ENCODE assay signal across 26 cellular contexts in genomic region chr16:58461056-58461455, GRCh38. TPM values are rescaled to one million over a fixed set of nuclear protein-coding genes. Genes with fewer than 3 reads are reported as not detected.
DNase-seq lines count a peak whose midpoint lies in the region; ATAC-seq, FAIRE-seq and TF ChIP-seq lines count a peak whose summit lies in the region.
"Had no signal": no experiment of that assay in that cellular context is flagged by ENCODE, and none has a peak within 500 bp of the region (broad histone marks: within the 10 kb centered on the region; RNA-seq: fewer than 3 reads in every experiment).

No MANE protein-coding gene starts in this region.

- no peak for DNase-seq in heart left ventricle
- no peak for DNase-seq in left cardiac atrium
- DNase-seq in NT2/D1 (ENCODE audit: low read depth, low spot score), result no peak
- peak; percentile 53 for DNase-seq in bronchial epithelial cell (ENCODE audit: low read depth)
- DNase-seq in retina, result peak; percentile 43
- no peak for DNase-seq in lower lobe of right lung
- no peak for DNase-seq in activated CD4-positive, alpha-beta T cell treated with anti-CD3 and anti-CD28 coated beads, Interleukin-2, amount 10 ng/mL, durations not matched to agents 7 days and 5 days
- DNase-seq in NCI-H526 (lab: John Stamatoyannopoulos, UW), result no peak
- DNase-seq: activated CD4-positive, alpha-beta T cell treated with anti-CD3 and anti-CD28 coated beads for 48 hours; activated gamma-delta T cell; activated T-cell treated with anti-CD3 and anti-CD28 coated beads, Interleukin-2, amount 50 U/mL, for 1 hour; AML-193; CD4-positive, alpha-beta T cell; EL; left colon; NCI-H1105; NCI-H2029 treated with DMSO at 0.1 percent for 48 hours; NCI-H526 treated with DMSO at 0.1 percent for 48 hours; psoas muscle had no signal

- H3K27ac ChIP-seq in heart left ventricle, result peak overlapping the region in 11 of 12 donors; percentile 33 to 99 (median 92)
- H3K27ac ChIP-seq in lower lobe of right lung, result no peak overlapping the region
- H3K27ac ChIP-seq: psoas muscle, thoracic aorta, VCaP had no signal

- H3K4me3 Mint-ChIP-seq in activated CD4-positive, alpha-beta T cell treated with anti-CD3 and anti-CD28 coated beads, Interleukin-2, amount 10 ng/mL, durations not matched to agents 7 days and 5 days, result no peak overlapping the region
- H3K4me3 Mint-ChIP-seq: CD4-positive, alpha-beta T cell; GM23338; stimulated activated naive CD8-positive, alpha-beta T cell treated with anti-CD3 and anti-CD28 coated beads, Interleukin-15, Interleukin-2, amounts not matched to agents 100 ng/mL and 50 ng/mL, for 24 hours had no signal

- no peak for TF ChIP-seq CTCF in heart left ventricle (IDR thresholded peaks at IDR 0.05)
- TF ChIP-seq CTCF in bronchial epithelial cell (IDR thresholded peaks at IDR 0.05; ENCODE audit: insufficient read depth, low read length, severe bottlenecking), result no peak
- no peak for TF ChIP-seq CTCF in lower lobe of right lung (IDR thresholded peaks at IDR 0.05)

- peaks cover 39% of the 10 kb centered on the region for H3K27me3 Mint-ChIP-seq in activated CD4-positive, alpha-beta T cell treated with anti-CD3 and anti-CD28 coated beads, Interleukin-2, amount 10 ng/mL, durations not matched to agents 7 days and 5 days

- H3K9ac ChIP-seq in NT2/D1 (ENCODE audit: insufficient read length, low read depth), result peak overlapping the region; percentile 36

- H3K9me3 Mint-ChIP-seq in activated CD4-positive, alpha-beta T cell treated with anti-CD3 and anti-CD28 coated beads, Interleukin-2, amount 10 ng/mL, durations not matched to agents 7 days and 5 days, result no peaks in the 10 kb centered on the region
- H3K9me3 Mint-ChIP-seq: CD4-positive, alpha-beta T cell; GM23338; stimulated activated naive CD8-positive, alpha-beta T cell treated with anti-CD3 and anti-CD28 coated beads, Interleukin-15, Interleukin-2, amounts not matched to agents 100 ng/mL and 50 ng/mL, for 24 hours had no signal

- H3K4me3 ChIP-seq in heart left ventricle (no peak overlapping the region), NT2/D1 (ENCODE audit: insufficient read length, low read depth) (no peak overlapping the region), bronchial epithelial cell (ENCODE audit: low read depth, low read length) (no peak overlapping the region), lower lobe of right lung (no peak overlapping the region)
- H3K4me3 ChIP-seq: GM23338, psoas muscle, thoracic aorta had no signal

- peaks cover 3% of the 10 kb centered on the region for H3K4me1 Mint-ChIP-seq in activated CD4-positive, alpha-beta T cell treated with anti-CD3 and anti-CD28 coated beads, Interleukin-2, amount 10 ng/mL, durations not matched to agents 7 days and 5 days

- POLR2A ChIA-PET in activated CD4-positive, alpha-beta T cell treated with anti-CD3 and anti-CD28 coated beads, Interleukin-2, amount 10 ng/mL, durations not matched to agents 7 days and 5 days (lab: Charles Lee), result no interaction called here

- H3K9me3 ChIP-seq in heart left ventricle, result no peaks in the 10 kb centered on the region
- no peaks in the 10 kb centered on the region for H3K9me3 ChIP-seq in NT2/D1 (ENCODE audit: insufficient read depth, low read length)
- no peaks in the 10 kb centered on the region for H3K9me3 ChIP-seq in lower lobe of right lung
- H3K9me3 ChIP-seq: psoas muscle, thoracic aorta had no signal

- CTCF ChIA-PET in activated CD4-positive, alpha-beta T cell treated with anti-CD3 and anti-CD28 coated beads, Interleukin-2, amount 10 ng/mL, durations not matched to agents 7 days and 5 days (lab: Charles Lee), result no interaction called here

- no peak overlapping the region for H3K27ac Mint-ChIP-seq in activated CD4-positive, alpha-beta T cell treated with anti-CD3 and anti-CD28 coated beads, Interleukin-2, amount 10 ng/mL, durations not matched to agents 7 days and 5 days
- H3K27ac Mint-ChIP-seq: CD4-positive, alpha-beta T cell; GM23338; stimulated activated naive CD8-positive, alpha-beta T cell treated with anti-CD3 and anti-CD28 coated beads, Interleukin-15, Interleukin-2, amounts not matched to agents 100 ng/mL and 50 ng/mL, for 24 hours had no signal

- H3K36me3 Mint-ChIP-seq in activated CD4-positive, alpha-beta T cell treated with anti-CD3 and anti-CD28 coated beads, Interleukin-2, amount 10 ng/mL, durations not matched to agents 7 days and 5 days (ENCODE audit: low read depth), result no peaks in the 10 kb centered on the region

- no peak for FAIRE-seq in bronchial epithelial cell (lab: Jason Lieb, UNC)
- FAIRE-seq: A204.1, GM12892, urothelium cell line had no signal

- intact Hi-C loops in heart left ventricle (cut with DNase I) (loop anchor here in 2 of 10 donors (5.0 kb wide), 2 partner anchors 34 to 44 kb away; no protein-coding TSS in a partner anchor), left cardiac atrium (cut with DNase I) (loop anchor here in 1 of 2 donors (10.0 kb wide), 1 partner anchor 46 kb away; no protein-coding TSS in a partner anchor), lower lobe of right lung (cut with DNase I) (no loop called here)

- H3K4me1 ChIP-seq in heart left ventricle (peaks cover 0 to 36% (median 10%) of the 10 kb centered on the region in 12 donors), NT2/D1 (ENCODE audit: insufficient read depth, insufficient read length) (peaks cover 4% of the 10 kb centered on the region), lower lobe of right lung (peaks cover 14% of the 10 kb centered on the region)
- H3K4me1 ChIP-seq: psoas muscle had no signal

- ATAC-seq in heart left ventricle, result no peak
- no peak for ATAC-seq in left cardiac atrium
- no peak for ATAC-seq in lower lobe of right lung
- ATAC-seq: GM23338, left colon, psoas muscle had no signal

- TF ChIP-seq POLR2A in heart left ventricle (IDR thresholded peaks at IDR 0.05), result no peak

- peaks cover 0 to 45% (median 0%) of the 10 kb centered on the region in 9 donors for H3K27me3 ChIP-seq in heart left ventricle
- peaks cover 48% of the 10 kb centered on the region for H3K27me3 ChIP-seq in NT2/D1 (ENCODE audit: insufficient read depth, insufficient read length)
- peaks cover 27% of the 10 kb centered on the region for H3K27me3 ChIP-seq in bronchial epithelial cell (ENCODE audit: control insufficient read depth, insufficient read depth, low read length)
- H3K27me3 ChIP-seq in lower lobe of right lung (ENCODE audit: low read depth), result peaks cover 41% of the 10 kb centered on the region

- H3K36me3 ChIP-seq in heart left ventricle (no peaks in the 10 kb centered on the region), NT2/D1 (ENCODE audit: insufficient read depth, insufficient read length, low read length) (no peaks in the 10 kb centered on the region), bronchial epithelial cell (ENCODE audit: control insufficient read depth, insufficient read depth, low read length) (no peaks in the 10 kb centered on the region), lower lobe of right lung (no peaks in the 10 kb centered on the region)
- H3K36me3 ChIP-seq: thoracic aorta had no signal

- WGBS in heart left ventricle, 4 donors, result 69 to 81% (median 77%) methylated on average over 5 of the region's 5 CpGs

RNA-seq across cellular contexts. Expression of gene NDRG4, which starts 38.9 kb away (rescaled TPM):
- total RNA-seq in heart left ventricle, result 1,000 to 10,000 TPM in 3 of 9 donors, 100 to 1,000 TPM in 6; 294 to 1,429 (median 742) TPM
- polyA plus RNA-seq in heart left ventricle, result 100 to 1,000 TPM; 505 to 873 TPM
- 100 to 1,000 TPM; 121 to 153 TPM for total RNA-seq in left cardiac atrium
- total RNA-seq in bronchial epithelial cell, result 2.6 and 2.8 TPM in 2 replicates
- total RNA-seq in lower lobe of right lung, result 47.9 TPM
- total RNA-seq in activated CD4-positive, alpha-beta T cell treated with anti-CD3 and anti-CD28 coated beads, Interleukin-2, amount 10 ng/mL, durations not matched to agents 7 days and 5 days, result under 1 TPM; 0.69 to 0.97 TPM

RNA-seq across cellular contexts. Expression of gene SETD6, which starts 54.3 kb away (rescaled TPM):
- 10 to 100 TPM; 10.1 to 18.0 (median 14.3) TPM for total RNA-seq in heart left ventricle
- polyA plus RNA-seq in heart left ventricle, result 10 to 100 TPM; 13.2 to 14.9 TPM
- 10 to 100 TPM; 10.7 to 10.8 TPM for total RNA-seq in left cardiac atrium
- 18.6 and 23.2 TPM in 2 replicates for total RNA-seq in bronchial epithelial cell
- total RNA-seq in lower lobe of right lung, result 17.3 TPM
- 10 to 100 TPM; 14.7 to 15.3 TPM for total RNA-seq in activated CD4-positive, alpha-beta T cell treated with anti-CD3 and anti-CD28 coated beads, Interleukin-2, amount 10 ng/mL, durations not matched to agents 7 days and 5 days

Comparison
In these comparisons a context has a peak if more than half of its experiments do, and no peak if none do; other contexts are left out.
1. DNase-seq: peak in bronchial epithelial cell (single experiment) and retina (single experiment); none in heart left ventricle (0 of 5), left cardiac atrium (single experiment), NT2/D1 (single experiment), lower lobe of right lung (single experiment), activated CD4-positive, alpha-beta T cell treated with anti-CD3 and anti-CD28 coated beads, Interleukin-2, amount 10 ng/mL, durations not matched to agents 7 days and 5 days (single experiment) and NCI-H526 (0 of 2).
2. RNA of gene NDRG4, which starts 38.9 kb away (total RNA-seq): 294 to 1,429 TPM in heart left ventricle, 121 to 153 TPM in left cardiac atrium and 47.9 TPM in lower lobe of right lung (single experiment); 2.6 to 2.8 TPM in bronchial epithelial cell and 0.69 to 0.97 TPM in activated CD4-positive, alpha-beta T cell treated with anti-CD3 and anti-CD28 coated beads, Interleukin-2, amount 10 ng/mL, durations not matched to agents 7 days and 5 days; every median in the first group is over 10 times any median in the second.